ENCODE assay signal across 28 cellular contexts in genomic region chr20:60147004-60147403, GRCh38.
"Had no signal": no experiment of that assay in that cellular context is flagged by ENCODE, and none has a peak within 500 bp of the region (broad histone marks: within the 10 kb centered on the region; RNA-seq: fewer than 3 reads in every experiment).

No MANE protein-coding gene starts in this region.

- H3K4me1 ChIP-seq: lower lobe of right lung, neural progenitor cell, suprapubic skin, uterus had no signal

- H3K4me3 Mint-ChIP-seq: mesothelial cell of epicardium; naive B cell; natural killer cell; nephron progenitor cell; neural progenitor cell; stimulated activated naive CD8-positive, alpha-beta T cell treated with anti-CD3 and anti-CD28 coated beads, Interleukin-15, Interleukin-2, amounts not matched to agents 100 ng/mL and 50 ng/mL, for 24 hours; type B pancreatic cell had no signal

- H3K27ac ChIP-seq: heart right ventricle, hepatocyte, lower lobe of right lung, neural progenitor cell, neutrophil, skin epidermis, suprapubic skin, thoracic aorta, tibial nerve, uterus had no signal

- H3K36me3 Mint-ChIP-seq: mesothelial cell of epicardium, natural killer cell, neural progenitor cell, type B pancreatic cell had no signal

- H3K79me2 ChIP-seq: hepatocyte had no signal

- H3K4me2 ChIP-seq: hepatocyte, neural progenitor cell had no signal

- H3K9ac ChIP-seq: neural progenitor cell had no signal

- H2AFZ ChIP-seq: hepatocyte, neural progenitor cell had no signal

- ATAC-seq: heart right ventricle, lower lobe of right lung, natural killer cell, right cardiac atrium, sciatic nerve had no signal

- H3K9me3 Mint-ChIP-seq: mesothelial cell of epicardium; natural killer cell; neural progenitor cell; stimulated activated naive CD8-positive, alpha-beta T cell treated with anti-CD3 and anti-CD28 coated beads, Interleukin-15, Interleukin-2, amounts not matched to agents 100 ng/mL and 50 ng/mL, for 24 hours had no signal

- H3K27ac Mint-ChIP-seq: mesothelial cell of epicardium; natural killer cell; nephron progenitor cell; neural progenitor cell; progenitor cell of endocrine pancreas; stimulated activated naive CD8-positive, alpha-beta T cell treated with anti-CD3 and anti-CD28 coated beads, Interleukin-15, Interleukin-2, amounts not matched to agents 100 ng/mL and 50 ng/mL, for 24 hours; type B pancreatic cell had no signal

- H3K4me1 Mint-ChIP-seq: mesothelial cell of epicardium, naive B cell, nephron progenitor cell had no signal

- H3K4me3 ChIP-seq: heart right ventricle, hepatocyte, lower lobe of right lung, neural progenitor cell, skin epidermis, suprapubic skin, thoracic aorta, tibial nerve, uterus had no signal

- H3K36me3 ChIP-seq: heart right ventricle, lower lobe of right lung, neural progenitor cell, suprapubic skin, thoracic aorta, tibial nerve, uterus had no signal

- H3K27me3 Mint-ChIP-seq: naive B cell; stimulated activated naive CD8-positive, alpha-beta T cell treated with anti-CD3 and anti-CD28 coated beads, Interleukin-15, Interleukin-2, amounts not matched to agents 100 ng/mL and 50 ng/mL, for 24 hours had no signal

- DNase-seq: heart right ventricle; islet precursor cell; lower lobe of right lung; mammary epithelial cell; mesenchymal stem cell; naive B cell; natural killer cell; nephron progenitor cell; occipital lobe; right cardiac atrium; stimulated activated CD4-positive, alpha-beta T cell treated with anti-CD3 and anti-CD28 coated beads, Interleukin-12 subunit alpha, Interleukin-12 subunit beta, amount 100 ng/mL, for 4 hours; stimulated activated CD4-positive, alpha-beta T cell treated with anti-CD3 and anti-CD28 coated beads, Interleukin-15, amount 100 ng/mL, for 24 hours; stimulated activated CD4-positive, alpha-beta T cell treated with anti-CD3 and anti-CD28 coated beads, Interleukin-2, amount 100 ng/mL, for 24 hours; stimulated activated CD4-positive, alpha-beta T cell treated with anti-CD3 and anti-CD28 coated beads, Interleukin-4, amount 100 ng/mL, for 1 hour; stimulated activated naive CD4-positive, alpha-beta T cell; uterus had no signal

- H3K9me3 ChIP-seq: lower lobe of right lung, neutrophil, suprapubic skin, thoracic aorta, tibial nerve, uterus had no signal

- H3K27me3 ChIP-seq: heart right ventricle, hepatocyte, neutrophil, suprapubic skin, tibial nerve, uterus had no signal
